Comparison of ENCODE assay signal across 22 cellular contexts in genomic region chr1:58928514-58928913, GRCh38.
"Had no signal": no experiment of that assay in that cellular context is flagged by ENCODE, and none has a peak within 500 bp of the region (broad histone marks: within the 10 kb centered on the region; RNA-seq: fewer than 3 reads in every experiment).

No MANE protein-coding gene starts in this region.

- H3K36me3 ChIP-seq: brain microvascular endothelial cell, esophagus squamous epithelium, left ventricle myocardium inferior, ovary, thoracic aorta, uterus had no signal

- FAIRE-seq: endometrium, islet of Langerhans had no signal

- H3K9me3 Mint-ChIP-seq: activated naive CD4-positive, alpha-beta T cell treated with anti-CD3 and anti-CD28 coated beads, Interleukin-2, amount 50 U/mL, for 24 hours; activated T-cell treated with anti-CD3 and anti-CD28 coated beads, Interleukin-2, amount 50 U/mL, for 24 hours; stimulated activated naive CD8-positive, alpha-beta T cell treated with anti-CD3 and anti-CD28 coated beads, Interleukin-15, amount 100 ng/mL, for 72 hours had no signal

- H3K4me1 ChIP-seq: uterus had no signal

- H3K36me3 Mint-ChIP-seq: activated naive CD4-positive, alpha-beta T cell treated with anti-CD3 and anti-CD28 coated beads, Interleukin-2, amount 50 U/mL, for 24 hours had no signal

- H3K9me3 ChIP-seq: esophagus squamous epithelium, left ventricle myocardium inferior, ovary, thoracic aorta, uterus had no signal

- H3K27me3 ChIP-seq: brain microvascular endothelial cell, esophagus squamous epithelium, ovary, uterus had no signal

- ATAC-seq: activated CD8-positive, alpha-beta memory T cell treated with anti-CD3 and anti-CD28 coated beads, Interleukin-2, amount 10 ng/mL, durations not matched to agents 7 days and 5 days; stimulated activated naive CD8-positive, alpha-beta T cell treated with anti-CD3 and anti-CD28 coated beads, Interleukin-15, amount 100 ng/mL, for 72 hours had no signal

- H3K4me3 ChIP-seq: esophagus squamous epithelium, left ventricle myocardium inferior, ovary, thoracic aorta, uterus had no signal

- DNase-seq: activated CD4-positive, alpha-beta T cell treated with anti-CD3 and anti-CD28 coated beads, Interleukin-2, amount 50 U/mL, for 48 hours; activated CD4-positive, CD25-positive, alpha-beta regulatory T cell treated with anti-CD3 and anti-CD28 coated beads, Interleukin-2, amount 50 U/mL, for 72 hours; activated CD8-positive, alpha-beta memory T cell treated with anti-CD3 and anti-CD28 coated beads, Interleukin-2, amount 10 ng/mL, durations not matched to agents 7 days and 5 days; activated effector memory CD4-positive, alpha-beta T cell treated with Interleukin-2 at 50 U/mL for 16 hours; activated T-cell treated with anti-CD3 and anti-CD28 coated beads, Interleukin-2, amount 50 U/mL, for 24 hours; brain microvascular endothelial cell; esophagus squamous epithelium; foreskin fibroblast; head of caudate nucleus; left ventricle myocardium inferior; mesenchymal stem cell; ovary; stimulated activated CD4-positive, alpha-beta T cell treated with anti-CD3 and anti-CD28 coated beads, Interleukin-15, amount 100 ng/mL, for 24 hours; stimulated activated CD4-positive, alpha-beta T cell treated with anti-CD3 and anti-CD28 coated beads, Interleukin-4, amount 100 ng/mL, for 24 hours; stimulated activated naive CD8-positive, alpha-beta T cell treated with anti-CD3 and anti-CD28 coated beads, Interleukin-15, amount 100 ng/mL, for 72 hours; T-helper 2 cell; uterus had no signal

- H3K27ac Mint-ChIP-seq: activated CD8-positive, alpha-beta memory T cell treated with anti-CD3 and anti-CD28 coated beads, Interleukin-2, amount 10 ng/mL, durations not matched to agents 7 days and 5 days; activated naive CD4-positive, alpha-beta T cell treated with anti-CD3 and anti-CD28 coated beads, Interleukin-2, amount 50 U/mL, for 24 hours; activated T-cell treated with anti-CD3 and anti-CD28 coated beads, Interleukin-2, amount 50 U/mL, for 24 hours had no signal

- H3K4me1 Mint-ChIP-seq: neural crest cell had no signal

- H3K27me3 Mint-ChIP-seq: activated CD8-positive, alpha-beta memory T cell treated with anti-CD3 and anti-CD28 coated beads, Interleukin-2, amount 10 ng/mL, durations not matched to agents 7 days and 5 days; activated naive CD4-positive, alpha-beta T cell treated with anti-CD3 and anti-CD28 coated beads, Interleukin-2, amount 50 U/mL, for 24 hours; activated T-cell treated with anti-CD3 and anti-CD28 coated beads, Interleukin-2, amount 50 U/mL, for 24 hours had no signal

- H3K4me3 Mint-ChIP-seq: activated CD8-positive, alpha-beta memory T cell treated with anti-CD3 and anti-CD28 coated beads, Interleukin-2, amount 10 ng/mL, durations not matched to agents 7 days and 5 days; activated naive CD4-positive, alpha-beta T cell treated with anti-CD3 and anti-CD28 coated beads, Interleukin-2, amount 50 U/mL, for 24 hours; activated T-cell treated with anti-CD3 and anti-CD28 coated beads, Interleukin-2, amount 50 U/mL, for 24 hours; neural crest cell; stimulated activated naive CD8-positive, alpha-beta T cell treated with anti-CD3 and anti-CD28 coated beads, Interleukin-15, amount 100 ng/mL, for 72 hours had no signal

- H3K27ac ChIP-seq: brain microvascular endothelial cell, left ventricle myocardium inferior, ovary, thoracic aorta, uterus had no signal
